In the genomic region with DNA sequence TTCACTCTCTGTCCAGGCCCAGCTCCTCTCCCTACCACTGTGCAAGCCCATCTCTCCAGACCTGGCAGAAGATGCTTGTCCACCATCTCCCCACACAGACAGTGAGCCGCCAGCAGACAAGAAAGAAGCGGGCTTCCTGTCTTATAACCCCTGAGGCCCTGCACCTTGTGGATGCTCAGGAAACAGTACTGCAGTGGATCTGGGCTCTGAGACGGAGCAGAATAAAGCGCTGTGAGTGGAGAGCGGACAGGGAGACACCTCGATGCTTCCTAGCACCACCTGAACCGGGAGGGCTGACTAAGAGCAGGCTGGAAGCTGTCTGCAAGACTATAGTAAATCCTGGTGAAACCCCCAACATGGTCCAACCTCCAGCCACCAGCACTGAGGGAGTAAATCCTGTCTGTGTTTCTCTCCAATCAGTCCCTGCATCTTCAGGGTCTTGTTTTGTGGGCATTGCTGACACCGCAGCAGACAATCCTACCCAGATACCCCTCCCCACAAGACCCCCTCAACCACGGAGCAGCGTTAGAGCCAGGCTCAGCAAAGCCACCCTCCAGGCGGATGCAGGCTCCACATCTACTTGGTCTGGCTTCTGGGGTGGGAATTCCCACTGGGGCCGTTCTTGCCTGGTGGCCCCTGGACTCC, we compare ENCODE assay signal across 9 cellular contexts. TPM values are rescaled to one million over a fixed set of nuclear protein-coding genes. Genes with fewer than 3 reads are reported as not detected.
DNase-seq lines count a peak whose midpoint lies in the region; TF ChIP-seq lines count a peak whose summit lies in the region.
"Had no signal": no experiment of that assay in that cellular context is flagged by ENCODE, and none has a peak within 500 bp of the region (broad histone marks: within the 10 kb centered on the region; RNA-seq: fewer than 3 reads in every experiment).

No MANE protein-coding gene starts in this region.

- H3K9me3 Mint-ChIP-seq in activated naive CD4-positive, alpha-beta T cell treated with anti-CD3 and anti-CD28 coated beads, Interleukin-2, amount 10 ng/mL, durations not matched to agents 7 days and 5 days = no peaks in the 10 kb centered on the region
- no peaks in the 10 kb centered on the region for H3K9me3 Mint-ChIP-seq in activated naive CD8-positive, alpha-beta T cell (ENCODE audit: low read depth)
- H3K9me3 Mint-ChIP-seq in type B pancreatic cell = no peaks in the 10 kb centered on the region

- peak overlapping the region; percentile 83 for H3K27ac Mint-ChIP-seq in activated naive CD4-positive, alpha-beta T cell treated with anti-CD3 and anti-CD28 coated beads, Interleukin-2, amount 10 ng/mL, durations not matched to agents 7 days and 5 days
- H3K27ac Mint-ChIP-seq in activated naive CD8-positive, alpha-beta T cell = peak overlapping the region; percentile 98
- peak overlapping the region; percentile 46 for H3K27ac Mint-ChIP-seq in type B pancreatic cell

- peak overlapping the region; percentile 67 for H3K27ac ChIP-seq in layer of hippocampus (ENCODE audit: low read depth, low read length)
- H3K27ac ChIP-seq: colonic mucosa had no signal

- POLR2A ChIA-PET in HEK293T (lab: Yijun Ruan, JAX) = interaction anchor here (1.2 kb wide), 1 partner anchor 42 kb away, joined by 4 read pairs; no protein-coding TSS in a partner anchor

- CTCF ChIA-PET in activated naive CD4-positive, alpha-beta T cell treated with anti-CD3 and anti-CD28 coated beads, Interleukin-2, amount 10 ng/mL, durations not matched to agents 7 days and 5 days (lab: Charles Lee) = interaction anchor here (1.0 to 1.6 kb wide), 4 partner anchors 9 to 42 kb away, joined by 3 to 5 read pairs (median 4); no protein-coding TSS in a partner anchor
- CTCF ChIA-PET in HEK293T (lab: Yijun Ruan, JAX) = no interaction called here

- no peak overlapping the region for H3K4me3 Mint-ChIP-seq in activated naive CD4-positive, alpha-beta T cell treated with anti-CD3 and anti-CD28 coated beads, Interleukin-2, amount 10 ng/mL, durations not matched to agents 7 days and 5 days
- peak overlapping the region; percentile 75 for H3K4me3 Mint-ChIP-seq in activated naive CD8-positive, alpha-beta T cell
- no peak overlapping the region for H3K4me3 Mint-ChIP-seq in type B pancreatic cell

- TF ChIP-seq CTCF in type B pancreatic cell (conservative IDR thresholded peaks at IDR 0.05) = no peak

- no peak for DNase-seq in activated naive CD4-positive, alpha-beta T cell treated with anti-CD3 and anti-CD28 coated beads, Interleukin-2, amount 10 ng/mL, durations not matched to agents 7 days and 5 days
- no peak for DNase-seq in activated naive CD4-positive, alpha-beta T cell (lab: John Stamatoyannopoulos, UW)
- DNase-seq in type B pancreatic cell (ENCODE audit: extremely low spot score, unreplicated experiment) (no peak), HEK293T (ENCODE audit: extremely low spot score) (no peak), NCI-H2081 (lab: John Stamatoyannopoulos, UW) (no peak)
- DNase-seq in stimulated activated naive CD4-positive, alpha-beta T cell treated with Interleukin-2 at 50 U/mL for 16 hours (lab: John Stamatoyannopoulos, UW) = no peak

- no peaks in the 10 kb centered on the region for H3K27me3 ChIP-seq in layer of hippocampus (ENCODE audit: control insufficient read depth, insufficient read depth, low read length)
- H3K27me3 ChIP-seq: colonic mucosa had no signal

- H3K36me3 Mint-ChIP-seq in activated naive CD4-positive, alpha-beta T cell treated with anti-CD3 and anti-CD28 coated beads, Interleukin-2, amount 10 ng/mL, durations not matched to agents 7 days and 5 days = peaks cover 85% of the 10 kb centered on the region
- peaks cover 17% of the 10 kb centered on the region for H3K36me3 Mint-ChIP-seq in activated naive CD8-positive, alpha-beta T cell
- peaks cover 22% of the 10 kb centered on the region for H3K36me3 Mint-ChIP-seq in type B pancreatic cell

- peaks cover 46% of the 10 kb centered on the region for H3K4me1 Mint-ChIP-seq in activated naive CD4-positive, alpha-beta T cell treated with anti-CD3 and anti-CD28 coated beads, Interleukin-2, amount 10 ng/mL, durations not matched to agents 7 days and 5 days
- H3K4me1 Mint-ChIP-seq in activated naive CD8-positive, alpha-beta T cell (ENCODE audit: low read depth) = peaks cover 53% of the 10 kb centered on the region
- H3K4me1 Mint-ChIP-seq in type B pancreatic cell (ENCODE audit: unreplicated experiment) = peaks cover 12% of the 10 kb centered on the region

- H3K27me3 Mint-ChIP-seq in activated naive CD4-positive, alpha-beta T cell treated with anti-CD3 and anti-CD28 coated beads, Interleukin-2, amount 10 ng/mL, durations not matched to agents 7 days and 5 days = no peaks in the 10 kb centered on the region
- H3K27me3 Mint-ChIP-seq in activated naive CD8-positive, alpha-beta T cell = no peaks in the 10 kb centered on the region
- no peaks in the 10 kb centered on the region for H3K27me3 Mint-ChIP-seq in type B pancreatic cell

TF ChIP-seq in HEK293T, 16 proteins besides CTCF, POLR2A, EP300 and RAD21:
- no peak for TF ChIP-seq ZNF384 (IDR thresholded peaks at IDR 0.05)
- TF ChIP-seq ELF4 (IDR thresholded peaks at IDR 0.05) = no peak
- no peak for TF ChIP-seq CTBP1 (IDR thresholded peaks at IDR 0.05; ENCODE audit: borderline replicate concordance)
- TF ChIP-seq FOXA1 (IDR thresholded peaks at IDR 0.05) = no peak
- TF ChIP-seq BHLHE40 (IDR thresholded peaks at IDR 0.05; ENCODE audit: borderline replicate concordance) = no peak
- no peak for TF ChIP-seq LEF1 (IDR thresholded peaks at IDR 0.05; ENCODE audit: borderline replicate concordance)
TF ChIP-seq in HEK293T: peak in this region for 0.

RNA-seq across cellular contexts. Expression of a gene that starts 18.7 kb away (rescaled TPM):
- not detected in 2 replicates for total RNA-seq in type B pancreatic cell (ENCODE audit: low replicate concordance)

RNA-seq across cellular contexts. Expression of a gene that starts 25.5 kb away (rescaled TPM):
- total RNA-seq in type B pancreatic cell (ENCODE audit: low replicate concordance) = 0.65 and 1.6 TPM in 2 replicates

RNA-seq across cellular contexts. Expression of a gene that starts 39.4 kb away (rescaled TPM):
- total RNA-seq in type B pancreatic cell (ENCODE audit: low replicate concordance) = 11.5 and 14.0 TPM in 2 replicates

Comparison
In these comparisons a context has a peak if more than half of its experiments do, and no peak if none do; other contexts are left out.
1. H3K27ac Mint-ChIP-seq: peak in every context shown above with its lines; median percentile 98 in activated naive CD8-positive, alpha-beta T cell; 83 in activated naive CD4-positive, alpha-beta T cell treated with anti-CD3 and anti-CD28 coated beads, Interleukin-2, amount 10 ng/mL, durations not matched to agents 7 days and 5 days; 46 in type B pancreatic cell.